Comparison of ENCODE assay signal across 18 cellular contexts in genomic region chrX:38081926-38082708, GRCh38.
DNase-seq lines count a peak whose midpoint lies in the region; ATAC-seq, FAIRE-seq and TF ChIP-seq lines count a peak whose summit lies in the region.
"Had no signal": no experiment of that assay in that cellular context is flagged by ENCODE, and none has a peak within 500 bp of the region (broad histone marks: within the 10 kb centered on the region; RNA-seq: fewer than 3 reads in every experiment).

No MANE protein-coding gene starts in this region.

- intact Hi-C loops in endothelial cell of umbilical vein (cut with micrococcal nuclease): no loop called here
- intact Hi-C loops in pancreas (cut with DNase I): no loop called here
- intact Hi-C loops in left lung (cut with DNase I): no loop called here

- 79 to 89% methylated on average over 3 of the region's 3 CpGs for WGBS in pancreas, 2 donors

- H3K9me3 Mint-ChIP-seq in astrocyte (ENCODE audit: unreplicated experiment): no peaks in the 10 kb centered on the region
- no peaks in the 10 kb centered on the region for H3K9me3 Mint-ChIP-seq in WTC11
- H3K9me3 Mint-ChIP-seq: CD4-positive, alpha-beta memory T cell; GM23338 had no signal

- CTCF ChIA-PET in endothelial cell of umbilical vein (lab: Charles Lee) (no interaction called here), WTC11 (lab: Charles Lee) (no interaction called here)

- H3K27me3 ChIP-seq in astrocyte (ENCODE audit: insufficient read depth, low read length): no peaks in the 10 kb centered on the region
- H3K27me3 ChIP-seq in endothelial cell of umbilical vein (ENCODE audit: control insufficient read depth in 2 of 2, insufficient read depth in 2 of 2, low read length in 2 of 2): no peaks in the 10 kb centered on the region
- H3K27me3 ChIP-seq in pancreas: no peaks in the 10 kb centered on the region
- H3K27me3 ChIP-seq in left lung: peaks cover 0 to 3% of the 10 kb centered on the region in 2 donors
- H3K27me3 ChIP-seq: BE2C had no signal

- H3K27ac Mint-ChIP-seq in astrocyte (ENCODE audit: unreplicated experiment) (peak overlapping the region; percentile 58), WTC11 (no peak overlapping the region)
- H3K27ac Mint-ChIP-seq: CD4-positive, alpha-beta memory T cell; GM23338; H9 had no signal

- no peaks in the 10 kb centered on the region for H3K36me3 Mint-ChIP-seq in astrocyte (ENCODE audit: low read depth, unreplicated experiment)
- no peaks in the 10 kb centered on the region for H3K36me3 Mint-ChIP-seq in WTC11
- H3K36me3 Mint-ChIP-seq: CD4-positive, alpha-beta memory T cell had no signal

- no TSS peak for BruUV-seq in endothelial cell of umbilical vein (replicated peaks; lab: Mats Ljungman, UMichigan)

- H3K4me1 Mint-ChIP-seq in astrocyte (ENCODE audit: low read depth, unreplicated experiment): no peaks in the 10 kb centered on the region
- peaks cover 3% of the 10 kb centered on the region for H3K4me1 Mint-ChIP-seq in WTC11
- H3K4me1 Mint-ChIP-seq: CD4-positive, alpha-beta memory T cell; GM23338 had no signal

- H3K36me3 ChIP-seq in astrocyte (ENCODE audit: insufficient read depth, low read length) (no peaks in the 10 kb centered on the region), endothelial cell of umbilical vein (ENCODE audit: control insufficient read depth in 2 of 2, extremely low read depth in 1 of 2, insufficient read depth in 2 of 2, low read length in 2 of 2) (no peaks in the 10 kb centered on the region), pancreas (no peaks in the 10 kb centered on the region), left lung (no peaks in the 10 kb centered on the region)
- H3K36me3 ChIP-seq: BE2C had no signal

- no peak overlapping the region for H3K9ac ChIP-seq in astrocyte (ENCODE audit: low read length)
- no peak overlapping the region for H3K9ac ChIP-seq in endothelial cell of umbilical vein (replicated peaks; ENCODE audit: extremely low read depth, insufficient read depth, low read length)

- FAIRE-seq in astrocyte (lab: Jason Lieb, UNC): no peak
- no peak for FAIRE-seq in endothelial cell of umbilical vein (lab: Jason Lieb, UNC)
- FAIRE-seq in pancreas (lab: Jason Lieb, UNC): peak; percentile 49
- FAIRE-seq: A204.1, G401.6, GM12891 had no signal

- no peak overlapping the region for H3K4me3 Mint-ChIP-seq in astrocyte (ENCODE audit: unreplicated experiment)
- no peak overlapping the region for H3K4me3 Mint-ChIP-seq in WTC11
- H3K4me3 Mint-ChIP-seq: CD4-positive, alpha-beta memory T cell; GM23338; H9 had no signal

- H3K4me2 ChIP-seq in astrocyte (ENCODE audit: low read length) (no peak overlapping the region), endothelial cell of umbilical vein (ENCODE audit: insufficient read depth, low read length) (peak overlapping the region; percentile 58)
- H3K4me2 ChIP-seq: GM23338 had no signal

- no peak overlapping the region for H3K27ac ChIP-seq in astrocyte (ENCODE audit: low read depth, low read length)
- peak overlapping the region; percentile 55 for H3K27ac ChIP-seq in endothelial cell of umbilical vein (ENCODE audit: insufficient read depth, low read depth, low read length)
- H3K27ac ChIP-seq in pancreas: no peak overlapping the region
- no peak overlapping the region for H3K27ac ChIP-seq in left lung
- H3K27ac ChIP-seq: C4-2B had no signal

- no peak for ATAC-seq in pancreas
- no peak for ATAC-seq in left lung
- ATAC-seq in WTC11: no peak
- ATAC-seq in HG03175 (IDR thresholded peaks at IDR 0.05; ENCODE audit: unreplicated experiment): no peak
- ATAC-seq: GM23338 had no signal

- no peak for TF ChIP-seq CTCF in astrocyte (IDR thresholded peaks at IDR 0.05; ENCODE audit: insufficient read depth, low read depth, low read length)
- no peak for TF ChIP-seq CTCF in endothelial cell of umbilical vein (IDR thresholded peaks at IDR 0.05; ENCODE audit: extremely low read depth in 1 of 2, insufficient read depth in 1 of 2, low read depth in 1 of 2, low read length in 2 of 2)
- no peak for TF ChIP-seq CTCF in pancreas (IDR thresholded peaks at IDR 0.05)
- no peak for TF ChIP-seq CTCF in left lung (IDR thresholded peaks at IDR 0.05)
- no peak for TF ChIP-seq CTCF in WTC11 (IDR thresholded peaks at IDR 0.05)

- no peak for DNase-seq in astrocyte (ENCODE audit: low read depth)
- no peak for DNase-seq in endothelial cell of umbilical vein (ENCODE audit: low read depth, low spot score)
- no peak for DNase-seq in pancreas
- no peak for DNase-seq in amniotic stem cell (lab: John Stamatoyannopoulos, UW)
- no peak for DNase-seq in left lung
- no peak for DNase-seq in WTC11 (ENCODE audit: low spot score)
- DNase-seq: BE2C; CD4-positive, alpha-beta memory T cell; DMS153; DMS79 treated with DMSO at 0.1 percent for 48 hours; EL; H9 had no signal

- no peaks in the 10 kb centered on the region for H3K79me2 ChIP-seq in astrocyte (ENCODE audit: insufficient read depth, low read length)
- no peaks in the 10 kb centered on the region for H3K79me2 ChIP-seq in endothelial cell of umbilical vein (ENCODE audit: control insufficient read depth, insufficient read depth, low read length)

- H3K9me3 ChIP-seq in astrocyte (ENCODE audit: insufficient read depth, low read depth, low read length) (no peaks in the 10 kb centered on the region), endothelial cell of umbilical vein (replicated peaks; ENCODE audit: control insufficient read depth, insufficient read depth, low read length) (no peaks in the 10 kb centered on the region), pancreas (no peaks in the 10 kb centered on the region), left lung (no peaks in the 10 kb centered on the region)
- H3K9me3 ChIP-seq: BE2C had no signal

- H3K27me3 Mint-ChIP-seq in astrocyte (ENCODE audit: low read depth, unreplicated experiment) (no peaks in the 10 kb centered on the region), WTC11 (ENCODE audit: low read depth) (no peaks in the 10 kb centered on the region)

- H3K4me3 ChIP-seq in astrocyte (ENCODE audit: insufficient read depth, low read depth, low read length) (no peak overlapping the region), endothelial cell of umbilical vein (replicated peaks in 1 of 3; ENCODE audit: insufficient read depth in 1 of 3, low read depth in 1 of 3, low read length in 3 of 3) (no peak overlapping the region), pancreas (no peak overlapping the region), left lung (no peak overlapping the region)
- H3K4me3 ChIP-seq: GM23338 had no signal

- no peak for TF ChIP-seq POLR2A in endothelial cell of umbilical vein (IDR thresholded peaks at IDR 0.05; ENCODE audit: low read depth, low read length)

- no peak overlapping the region for H2AFZ ChIP-seq in astrocyte (ENCODE audit: low read depth, low read length)
- H2AFZ ChIP-seq in endothelial cell of umbilical vein (ENCODE audit: low read depth, low read length): peak overlapping the region; percentile 21
- H2AFZ ChIP-seq: GM23338 had no signal

- no peaks in the 10 kb centered on the region for H3K9me1 ChIP-seq in endothelial cell of umbilical vein (replicated peaks; ENCODE audit: control insufficient read depth, extremely low read depth, insufficient read depth, low read length)

- no peaks in the 10 kb centered on the region for H4K20me1 ChIP-seq in astrocyte (ENCODE audit: insufficient read depth, low read length)
- no peaks in the 10 kb centered on the region for H4K20me1 ChIP-seq in endothelial cell of umbilical vein (replicated peaks; ENCODE audit: control insufficient read depth, extremely low read depth, insufficient read depth, low read length)

- dilution Hi-C loops in endothelial cell of umbilical vein (cut with MboI; ENCODE audit: extremely low pct_ligation_motif_present, low sequenced_read_pairs): no loop called here

- POLR2A ChIA-PET in endothelial cell of umbilical vein (lab: Charles Lee): no interaction called here
- POLR2A ChIA-PET in WTC11 (lab: Charles Lee): no interaction called here

- H3K4me1 ChIP-seq in astrocyte (ENCODE audit: insufficient read depth, low read length) (peaks cover 10% of the 10 kb centered on the region), endothelial cell of umbilical vein (ENCODE audit: control insufficient read depth, extremely low read depth, insufficient read depth, low read length) (peaks cover 21% of the 10 kb centered on the region), pancreas (no peaks in the 10 kb centered on the region), left lung (no peaks in the 10 kb centered on the region)
- H3K4me1 ChIP-seq: BE2C had no signal

TF ChIP-seq in endothelial cell of umbilical vein, 7 proteins besides CTCF, POLR2A, EP300 and RAD21:
- TF ChIP-seq GATA2 (IDR thresholded peaks at IDR 0.05; ENCODE audit: insufficient read depth, insufficient read length, low read depth, low read length) (no peak), MAX (IDR thresholded peaks at IDR 0.05; ENCODE audit: insufficient read depth, insufficient read length) (no peak), EZH2 (IDR thresholded peaks at IDR 0.05; ENCODE audit: borderline replicate concordance, low read depth, low read length, severe bottlenecking) (no peak), FOS (IDR thresholded peaks at IDR 0.05; ENCODE audit: borderline replicate concordance, insufficient read depth, low read length) (no peak), MYC (IDR thresholded peaks at IDR 0.05; ENCODE audit: low read depth, low read length) (no peak), POLR2AphosphoS5 (IDR thresholded peaks at IDR 0.05; ENCODE audit: insufficient read depth, low read depth, low read length) (no peak), JUN (IDR thresholded peaks at IDR 0.05; ENCODE audit: borderline replicate concordance, insufficient read depth, insufficient read length, low read depth) (no peak)

TF ChIP-seq in WTC11, 78 proteins besides CTCF, POLR2A, EP300 and RAD21 (continues in another document):
- no peak for TF ChIP-seq CBFB (CRISPR knock-in tag; IDR thresholded peaks at IDR 0.05; ENCODE audit: low read depth)
- no peak for TF ChIP-seq FOXJ3 (CRISPR knock-in tag; IDR thresholded peaks at IDR 0.05; ENCODE audit: borderline replicate concordance)
- TF ChIP-seq ETV6 (CRISPR knock-in tag; IDR thresholded peaks at IDR 0.05): no peak
- TF ChIP-seq ATF3 (CRISPR knock-in tag; conservative IDR thresholded peaks at IDR 0.05): no peak
